ENCODE assay signal across 16 cellular contexts in the genomic region with DNA sequence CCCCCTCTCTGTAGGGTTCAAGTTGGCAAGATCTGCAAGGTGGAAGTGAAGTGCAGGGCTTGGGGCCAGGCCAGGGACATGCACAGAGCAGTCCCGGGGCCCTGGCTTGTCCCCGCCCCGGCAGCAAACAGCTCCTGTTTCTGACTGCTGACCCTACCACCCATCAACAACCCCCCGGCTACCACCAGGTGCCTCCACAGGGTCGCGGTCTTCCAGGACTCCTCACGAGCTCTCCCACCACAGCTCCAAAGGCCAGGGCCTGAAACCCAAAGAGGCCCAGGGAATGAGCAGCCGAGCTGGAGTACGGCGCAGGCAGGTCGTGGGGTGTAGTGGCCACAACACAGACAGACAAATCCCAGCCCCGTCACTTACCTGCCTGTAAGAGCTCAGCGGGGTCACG.
DNase-seq lines count a peak whose midpoint lies in the region; ATAC-seq and TF ChIP-seq lines count a peak whose summit lies in the region.
"Had no signal": no experiment of that assay in that cellular context is flagged by ENCODE, and none has a peak within 500 bp of the region (broad histone marks: within the 10 kb centered on the region; RNA-seq: fewer than 3 reads in every experiment).

No MANE protein-coding gene starts in this region.

- no peaks in the 10 kb centered on the region for H3K9me3 ChIP-seq in BLaER1
- no peaks in the 10 kb centered on the region for H3K9me3 ChIP-seq in esophagus muscularis mucosa
- H3K9me3 ChIP-seq in body of pancreas: no peaks in the 10 kb centered on the region

- peak; percentile 62 for DNase-seq in H7
- no peak for DNase-seq in WTC11 (ENCODE audit: low spot score)
- no peak for DNase-seq in neural crest cell (ENCODE audit: low read depth, low spot score)
- DNase-seq in esophagus muscularis mucosa (ENCODE audit: extremely low spot score): no peak
- no peak for DNase-seq in body of pancreas
- no peak for DNase-seq in dermis blood vessel endothelial cell
- DNase-seq in NCI-H1105 (lab: John Stamatoyannopoulos, UW): no peak
- DNase-seq: DND-41, H9, NCI-H2081 treated with DMSO at 0.1 percent for 48 hours, NCI-H226, T-cell had no signal

- H3K27me3 Mint-ChIP-seq in WTC11 (ENCODE audit: low read depth) (no peaks in the 10 kb centered on the region), neural crest cell (ENCODE audit: low read depth) (peaks cover 5% of the 10 kb centered on the region)
- H3K27me3 Mint-ChIP-seq: T-cell had no signal

- H3K4me2 ChIP-seq in BLaER1: peak overlapping the region; percentile 27

- no peak for TF ChIP-seq EP300 in esophagus muscularis mucosa (IDR thresholded peaks at IDR 0.05)

- H3K27me3 ChIP-seq in BLaER1 (no peaks in the 10 kb centered on the region), H7 (ENCODE audit: control insufficient read depth, insufficient read depth, low read length) (no peaks in the 10 kb centered on the region), esophagus muscularis mucosa (no peaks in the 10 kb centered on the region), body of pancreas (no peaks in the 10 kb centered on the region)

- intact Hi-C loops in esophagus muscularis mucosa (cut with DNase I) (loop anchor here (10.0 kb wide), 2 partner anchors 221 to 891 kb away; no protein-coding TSS in a partner anchor), body of pancreas (cut with DNase I) (loop anchor here (10.0 kb wide), 1 partner anchor 491 kb away; no protein-coding TSS in a partner anchor)

- POLR2A ChIA-PET in WTC11 (lab: Charles Lee): no interaction called here

- H3K36me3 ChIP-seq in BLaER1 (no peaks in the 10 kb centered on the region), H7 (replicated peaks; ENCODE audit: control insufficient read depth, insufficient read depth, low read length) (no peaks in the 10 kb centered on the region), esophagus muscularis mucosa (no peaks in the 10 kb centered on the region), body of pancreas (replicated peaks in 1 of 2; ENCODE audit: insufficient read depth in 1 of 2, low read depth in 2 of 2) (no peaks in the 10 kb centered on the region)

- no peaks in the 10 kb centered on the region for H3K4me1 Mint-ChIP-seq in WTC11
- no peaks in the 10 kb centered on the region for H3K4me1 Mint-ChIP-seq in neural crest cell

- peak; percentile 36; the same call in 1 of the 2 replicates for ATAC-seq in WTC11
- no peak for ATAC-seq in body of pancreas
- ATAC-seq: Right ventricle myocardium inferior, T-cell had no signal

- TF ChIP-seq CTCF in WTC11 (IDR thresholded peaks at IDR 0.05) (no peak), neural crest cell (conservative IDR thresholded peaks at IDR 0.05) (no peak), esophagus muscularis mucosa (IDR thresholded peaks at IDR 0.05) (no peak), body of pancreas (IDR thresholded peaks at IDR 0.05) (no peak)

- no peak for TF ChIP-seq POLR2A in esophagus muscularis mucosa (IDR thresholded peaks at IDR 0.05; ENCODE audit: low read depth)
- no peak for TF ChIP-seq POLR2A in body of pancreas (IDR thresholded peaks at IDR 0.05)

- CTCF ChIA-PET in WTC11 (lab: Charles Lee): interaction anchor here (0.6 to 2.5 kb wide), 12 partner anchors 9 to 605 kb away, joined by 3 to 17 read pairs (median 5); no protein-coding TSS in a partner anchor

- H3K9ac ChIP-seq in BLaER1: no peak overlapping the region

- H3K4me3 Mint-ChIP-seq in WTC11 (no peak overlapping the region), neural crest cell (no peak overlapping the region)
- H3K4me3 Mint-ChIP-seq: B cell, H9, T-cell had no signal

- no peaks in the 10 kb centered on the region for H4K20me1 ChIP-seq in BLaER1

- H3K4me1 ChIP-seq in BLaER1 (peaks cover 31% of the 10 kb centered on the region), esophagus muscularis mucosa (peaks cover 0 to 32% (median 20%) of the 10 kb centered on the region in 4 donors), body of pancreas (no peaks in the 10 kb centered on the region)

- 97% methylated on average over 7 of the region's 14 CpGs for WGBS in esophagus muscularis mucosa
- WGBS in body of pancreas, 2 donors: 85 to 90% methylated on average over 8 to 14 of the region's 14 CpGs

- H3K27ac ChIP-seq in BLaER1: no peak overlapping the region
- H3K27ac ChIP-seq in esophagus muscularis mucosa (replicated peaks in 1 of 4): no peak overlapping the region
- H3K27ac ChIP-seq in body of pancreas: no peak overlapping the region
- H3K27ac ChIP-seq: HL-60 had no signal

- H3K36me3 Mint-ChIP-seq in WTC11: no peaks in the 10 kb centered on the region
- no peaks in the 10 kb centered on the region for H3K36me3 Mint-ChIP-seq in neural crest cell (ENCODE audit: low read depth)
- H3K36me3 Mint-ChIP-seq: T-cell had no signal

- H3K4me3 ChIP-seq in BLaER1 (no peak overlapping the region), H7 (ENCODE audit: insufficient read depth, low read depth, low read length) (no peak overlapping the region), esophagus muscularis mucosa (no peak overlapping the region), body of pancreas (no peak overlapping the region)

- H3K27ac Mint-ChIP-seq in WTC11 (no peak overlapping the region), neural crest cell (ENCODE audit: unreplicated experiment) (peak overlapping the region; percentile 35)
- H3K27ac Mint-ChIP-seq: B cell, H9, T-cell had no signal

- no peaks in the 10 kb centered on the region for H3K9me3 Mint-ChIP-seq in WTC11
- no peaks in the 10 kb centered on the region for H3K9me3 Mint-ChIP-seq in neural crest cell
- H3K9me3 Mint-ChIP-seq: H9, T-cell had no signal

TF ChIP-seq in WTC11, 78 proteins besides CTCF, POLR2A, EP300 and RAD21:
- TF ChIP-seq KAT7 (CRISPR knock-in tag; IDR thresholded peaks at IDR 0.05; ENCODE audit: borderline replicate concordance): no peak
- TF ChIP-seq, protein P1, sequence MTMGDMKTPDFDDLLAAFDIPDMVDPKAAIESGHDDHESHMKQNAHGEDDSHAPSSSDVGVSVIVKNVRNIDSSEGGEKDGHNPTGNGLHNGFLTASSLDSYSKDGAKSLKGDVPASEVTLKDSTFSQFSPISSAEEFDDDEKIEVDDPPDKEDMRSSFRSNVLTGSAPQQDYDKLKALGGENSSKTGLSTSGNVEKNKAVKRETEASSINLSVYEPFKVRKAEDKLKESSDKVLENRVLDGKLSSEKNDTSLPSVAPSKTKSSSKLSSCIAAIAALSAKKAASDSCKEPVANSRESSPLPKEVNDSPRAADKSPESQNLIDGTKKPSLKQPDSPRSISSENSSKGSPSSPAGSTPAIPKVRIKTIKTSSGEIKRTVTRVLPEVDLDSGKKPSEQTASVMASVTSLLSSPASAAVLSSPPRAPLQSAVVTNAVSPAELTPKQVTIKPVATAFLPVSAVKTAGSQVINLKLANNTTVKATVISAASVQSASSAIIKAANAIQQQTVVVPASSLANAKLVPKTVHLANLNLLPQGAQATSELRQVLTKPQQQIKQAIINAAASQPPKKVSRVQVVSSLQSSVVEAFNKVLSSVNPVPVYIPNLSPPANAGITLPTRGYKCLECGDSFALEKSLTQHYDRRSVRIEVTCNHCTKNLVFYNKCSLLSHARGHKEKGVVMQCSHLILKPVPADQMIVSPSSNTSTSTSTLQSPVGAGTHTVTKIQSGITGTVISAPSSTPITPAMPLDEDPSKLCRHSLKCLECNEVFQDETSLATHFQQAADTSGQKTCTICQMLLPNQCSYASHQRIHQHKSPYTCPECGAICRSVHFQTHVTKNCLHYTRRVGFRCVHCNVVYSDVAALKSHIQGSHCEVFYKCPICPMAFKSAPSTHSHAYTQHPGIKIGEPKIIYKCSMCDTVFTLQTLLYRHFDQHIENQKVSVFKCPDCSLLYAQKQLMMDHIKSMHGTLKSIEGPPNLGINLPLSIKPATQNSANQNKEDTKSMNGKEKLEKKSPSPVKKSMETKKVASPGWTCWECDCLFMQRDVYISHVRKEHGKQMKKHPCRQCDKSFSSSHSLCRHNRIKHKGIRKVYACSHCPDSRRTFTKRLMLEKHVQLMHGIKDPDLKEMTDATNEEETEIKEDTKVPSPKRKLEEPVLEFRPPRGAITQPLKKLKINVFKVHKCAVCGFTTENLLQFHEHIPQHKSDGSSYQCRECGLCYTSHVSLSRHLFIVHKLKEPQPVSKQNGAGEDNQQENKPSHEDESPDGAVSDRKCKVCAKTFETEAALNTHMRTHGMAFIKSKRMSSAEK (CRISPR knock-in tag; IDR thresholded peaks at IDR 0.05; ENCODE audit: borderline replicate concordance): no peak
- no peak for TF ChIP-seq SP1 (CRISPR knock-in tag; conservative IDR thresholded peaks at IDR 0.05)
- TF ChIP-seq ZNF317 (CRISPR knock-in tag; IDR thresholded peaks at IDR 0.05; ENCODE audit: borderline replicate concordance, low read depth): no peak
- TF ChIP-seq NR1H2 (CRISPR knock-in tag; IDR thresholded peaks at IDR 0.05): no peak
- TF ChIP-seq SOX15 (CRISPR knock-in tag; IDR thresholded peaks at IDR 0.05): no peak
- TF ChIP-seq, protein P2, sequence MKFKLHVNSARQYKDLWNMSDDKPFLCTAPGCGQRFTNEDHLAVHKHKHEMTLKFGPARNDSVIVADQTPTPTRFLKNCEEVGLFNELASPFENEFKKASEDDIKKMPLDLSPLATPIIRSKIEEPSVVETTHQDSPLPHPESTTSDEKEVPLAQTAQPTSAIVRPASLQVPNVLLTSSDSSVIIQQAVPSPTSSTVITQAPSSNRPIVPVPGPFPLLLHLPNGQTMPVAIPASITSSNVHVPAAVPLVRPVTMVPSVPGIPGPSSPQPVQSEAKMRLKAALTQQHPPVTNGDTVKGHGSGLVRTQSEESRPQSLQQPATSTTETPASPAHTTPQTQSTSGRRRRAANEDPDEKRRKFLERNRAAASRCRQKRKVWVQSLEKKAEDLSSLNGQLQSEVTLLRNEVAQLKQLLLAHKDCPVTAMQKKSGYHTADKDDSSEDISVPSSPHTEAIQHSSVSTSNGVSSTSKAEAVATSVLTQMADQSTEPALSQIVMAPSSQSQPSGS (CRISPR knock-in tag; IDR thresholded peaks at IDR 0.05; ENCODE audit: borderline replicate concordance, low read depth): no peak
- TF ChIP-seq TCF7 (CRISPR knock-in tag; IDR thresholded peaks at IDR 0.05; ENCODE audit: low read depth): no peak
- TF ChIP-seq RELA (CRISPR knock-in tag; IDR thresholded peaks at IDR 0.05; ENCODE audit: borderline replicate concordance): no peak
- TF ChIP-seq, protein P3, sequence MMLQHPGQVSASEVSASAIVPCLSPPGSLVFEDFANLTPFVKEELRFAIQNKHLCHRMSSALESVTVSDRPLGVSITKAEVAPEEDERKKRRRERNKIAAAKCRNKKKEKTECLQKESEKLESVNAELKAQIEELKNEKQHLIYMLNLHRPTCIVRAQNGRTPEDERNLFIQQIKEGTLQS (CRISPR knock-in tag; conservative IDR thresholded peaks at IDR 0.05): no peak
- TF ChIP-seq, protein P4, sequence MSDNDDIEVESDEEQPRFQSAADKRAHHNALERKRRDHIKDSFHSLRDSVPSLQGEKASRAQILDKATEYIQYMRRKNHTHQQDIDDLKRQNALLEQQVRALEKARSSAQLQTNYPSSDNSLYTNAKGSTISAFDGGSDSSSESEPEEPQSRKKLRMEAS (CRISPR knock-in tag; IDR thresholded peaks at IDR 0.05): no peak
